Comparison of ENCODE assay signal across 23 cellular contexts in the genomic region with DNA sequence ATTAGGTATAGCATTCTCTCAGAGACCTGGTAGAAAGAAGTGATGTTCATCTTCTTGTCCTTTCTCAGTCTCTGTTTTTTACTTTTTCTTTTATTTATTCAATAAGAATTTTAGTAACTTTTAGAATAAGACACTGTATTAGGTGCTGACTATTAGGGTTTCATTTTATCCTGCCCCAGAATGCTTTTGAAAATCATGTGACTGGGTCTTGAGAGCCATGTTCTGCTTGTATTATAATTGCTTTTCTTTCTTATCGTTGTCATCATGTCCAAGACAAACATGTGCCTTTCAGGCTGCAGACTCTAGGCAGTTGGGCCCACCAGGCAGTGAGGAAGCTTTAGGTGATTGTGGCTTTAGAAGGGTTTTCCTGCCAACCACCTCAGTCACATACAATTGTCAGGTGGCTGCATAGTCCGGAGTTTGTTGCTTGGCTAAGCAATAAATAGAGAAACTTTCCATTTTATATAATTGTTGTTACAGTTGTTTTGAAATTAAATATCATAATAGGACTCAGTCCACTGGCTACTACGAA.
"Had no signal": no experiment of that assay in that cellular context is flagged by ENCODE, and none has a peak within 500 bp of the region (broad histone marks: within the 10 kb centered on the region; RNA-seq: fewer than 3 reads in every experiment).

No MANE protein-coding gene starts in this region.

- DNase-seq: activated CD4-positive, alpha-beta T cell treated with anti-CD3 and anti-CD28 coated beads for 48 hours; activated CD8-positive, alpha-beta memory T cell treated with anti-CD3 and anti-CD28 coated beads, Interleukin-2, amount 50 U/mL, for 48 hours; activated naive CD4-positive, alpha-beta T cell; activated T-cell treated with anti-CD3 and anti-CD28 coated beads, Interleukin-2, amount 50 U/mL, for 4 hours; adrenal gland; brain microvascular endothelial cell; central memory CD4-positive, alpha-beta T cell; dermis blood vessel endothelial cell; effector memory CD4-positive, alpha-beta T cell; gastrocnemius medialis; hippocampal formation; left ventricle myocardium inferior; nephron progenitor cell; pancreas; right cardiac atrium; stimulated activated CD4-positive, alpha-beta T cell treated with anti-CD3 and anti-CD28 coated beads, Interleukin-4, amount 100 ng/mL, for 24 hours; stimulated activated naive CD8-positive, alpha-beta T cell treated with anti-CD3 and anti-CD28 coated beads, Interleukin-15, Interleukin-2, amounts not matched to agents 100 U/mL and 50 U/mL, for 24 hours; thyroid gland; upper lobe of right lung had no signal

- H3K27ac Mint-ChIP-seq: activated naive CD8-positive, alpha-beta T cell; activated T-helper 2 cell treated with anti-CD3 and anti-CD28 coated beads, Interferon-gamma antibody, Interleukin-2, Interleukin-4, amounts not matched to agents 10 μg/mL and 5 μg/mL and 100 μg/mL, durations not matched to agents 14 hours and 24 hours and 36 hours; nephron progenitor cell had no signal

- H3K36me3 Mint-ChIP-seq: activated naive CD8-positive, alpha-beta T cell had no signal

- H3K9me3 ChIP-seq: adrenal gland, ascending aorta, esophagus muscularis mucosa, gastrocnemius medialis, left ventricle myocardium inferior, pancreas, thyroid gland, upper lobe of right lung had no signal

- H3K27me3 ChIP-seq: adrenal gland, ascending aorta, brain microvascular endothelial cell, esophagus muscularis mucosa, gastrocnemius medialis, pancreas, thyroid gland, upper lobe of right lung had no signal

- H3K36me3 ChIP-seq: adrenal gland, ascending aorta, brain microvascular endothelial cell, gastrocnemius medialis, left ventricle myocardium inferior, upper lobe of right lung had no signal

- H3K27ac ChIP-seq: adrenal gland, ascending aorta, brain microvascular endothelial cell, gastrocnemius medialis, left ventricle myocardium inferior, pancreas, upper lobe of right lung had no signal

- H3K4me3 ChIP-seq: adrenal gland, ascending aorta, esophagus muscularis mucosa, gastrocnemius medialis, left ventricle myocardium inferior, pancreas, thyroid gland, upper lobe of right lung had no signal

- H3K4me3 Mint-ChIP-seq: activated naive CD8-positive, alpha-beta T cell; activated T-cell treated with anti-CD3 and anti-CD28 coated beads, Interleukin-2, amount 50 U/mL, for 4 hours; nephron progenitor cell had no signal

- H3K4me1 ChIP-seq: adrenal gland, ascending aorta, gastrocnemius medialis, left ventricle myocardium inferior, pancreas had no signal

- ATAC-seq: activated T-cell treated with anti-CD3 and anti-CD28 coated beads, Interleukin-2, amount 50 U/mL, for 4 hours; gastrocnemius medialis; pancreas; right cardiac atrium; stimulated activated naive CD8-positive, alpha-beta T cell treated with anti-CD3 and anti-CD28 coated beads, Interleukin-15, Interleukin-2, amounts not matched to agents 100 U/mL and 50 U/mL, for 24 hours; upper lobe of right lung had no signal

- H3K9me3 Mint-ChIP-seq: activated T-cell treated with anti-CD3 and anti-CD28 coated beads, Interleukin-2, amount 50 U/mL, for 4 hours; activated T-helper 2 cell treated with anti-CD3 and anti-CD28 coated beads, Interferon-gamma antibody, Interleukin-2, Interleukin-4, amounts not matched to agents 10 μg/mL and 5 μg/mL and 100 μg/mL, durations not matched to agents 14 hours and 24 hours and 36 hours; nephron progenitor cell had no signal
